17 cellular contexts compared by ENCODE assay signal in genomic region chr2:8847400-8847799, GRCh38. TPM values are rescaled to one million over a fixed set of nuclear protein-coding genes. Genes with fewer than 3 reads are reported as not detected.
DNase-seq lines count a peak whose midpoint lies in the region; ATAC-seq and TF ChIP-seq lines count a peak whose summit lies in the region.
"Had no signal": no experiment of that assay in that cellular context is flagged by ENCODE, and none has a peak within 500 bp of the region (broad histone marks: within the 10 kb centered on the region; RNA-seq: fewer than 3 reads in every experiment).

No MANE protein-coding gene starts in this region.

- no peak overlapping the region for H3K4me3 ChIP-seq in hepatocyte
- H3K4me3 ChIP-seq: PC-9, SJCRH30 had no signal

- H3K4me3 Mint-ChIP-seq in HFFc6 (no peak overlapping the region), T-cell (no peak overlapping the region)

- TF ChIP-seq CTCF in HFFc6 (IDR thresholded peaks at IDR 0.05) (no peak), hepatocyte (IDR thresholded peaks at IDR 0.05; ENCODE audit: poor library complexity) (no peak)

- no peaks in the 10 kb centered on the region for H4K20me1 ChIP-seq in hepatocyte (ENCODE audit: insufficient read depth, poor library complexity, severe bottlenecking)

- no peak overlapping the region for H2AFZ ChIP-seq in hepatocyte
- H2AFZ ChIP-seq: PC-9 had no signal

- H3K27ac Mint-ChIP-seq in HFFc6: no peak overlapping the region
- H3K27ac Mint-ChIP-seq in T-cell: no peak overlapping the region

- H3K79me2 ChIP-seq in hepatocyte: no peaks in the 10 kb centered on the region

- DNase-seq in HFFc6 (peak; percentile 34), epithelial cell of prostate (ENCODE audit: low read depth, low spot score) (no peak), hepatocyte (ENCODE audit: low spot score) (no peak), stromal cell of bone marrow (ENCODE audit: low read depth) (peak; percentile 33), T-cell (no peak), midbrain (lab: John Stamatoyannopoulos, UW) (no peak)
- DNase-seq: ACHN, AML-193, NCI-H1436 treated with DMSO at 0.1 percent for 48 hours, NCI-H2029, NCI-H345, NCI-H524 treated with DMSO at 0.1 percent for 48 hours, PC-9, SJCRH30 had no signal

- H3K36me3 ChIP-seq in hepatocyte (replicated peaks; ENCODE audit: insufficient read depth, low read depth): no peaks in the 10 kb centered on the region
- H3K36me3 ChIP-seq: SJCRH30 had no signal

- ATAC-seq in GM19351 (IDR thresholded peaks at IDR 0.05; ENCODE audit: unreplicated experiment) (no peak), T-cell (replicated peaks in 1 of 4) (no peak)

- CTCF ChIA-PET in T-cell (lab: Charles Lee): interaction anchor here in 1 of 2 donors (0.6 kb wide), 1 partner anchor 12 kb away, joined by 3 read pairs; no protein-coding TSS in a partner anchor

- no peak overlapping the region for H3K4me2 ChIP-seq in hepatocyte
- H3K4me2 ChIP-seq: KMS-11, PC-9 had no signal

- 75% methylated on average over 6 of the region's 6 CpGs for WGBS in hepatocyte (ENCODE audit: low lambda C conversion rate, missing lambda C conversion rate)

- no peaks in the 10 kb centered on the region for H3K9me3 ChIP-seq in hepatocyte (ENCODE audit: low read depth)
- H3K9me3 ChIP-seq: SJCRH30 had no signal

- H3K27me3 ChIP-seq in hepatocyte: no peaks in the 10 kb centered on the region
- H3K27me3 ChIP-seq: SJCRH30 had no signal

- no peaks in the 10 kb centered on the region for H3K9me2 ChIP-seq in hepatocyte (replicated peaks; ENCODE audit: insufficient read depth)

- H3K27me3 Mint-ChIP-seq in HFFc6 (ENCODE audit: insufficient read depth) (peaks cover 3% of the 10 kb centered on the region; the same call in 1 of the 2 replicates), T-cell (peaks cover 27 to 41% of the 10 kb centered on the region in 2 donors)

- H3K36me3 Mint-ChIP-seq in HFFc6 (ENCODE audit: low read depth) (no peaks in the 10 kb centered on the region), T-cell (no peaks in the 10 kb centered on the region)

- peaks cover 33% of the 10 kb centered on the region for H3K4me1 Mint-ChIP-seq in HFFc6 (ENCODE audit: low read depth)
- H3K4me1 Mint-ChIP-seq in T-cell: no peaks in the 10 kb centered on the region

- no peaks in the 10 kb centered on the region for H3K9me3 Mint-ChIP-seq in HFFc6
- no peaks in the 10 kb centered on the region for H3K9me3 Mint-ChIP-seq in T-cell

- H3K27ac ChIP-seq in epithelial cell of prostate: peak overlapping the region; percentile 24
- H3K27ac ChIP-seq in hepatocyte: peak overlapping the region; percentile 43
- H3K27ac ChIP-seq: C4-2B, KMS-11, PC-9, SJCRH30 had no signal

- no peaks in the 10 kb centered on the region for H3K4me1 ChIP-seq in hepatocyte (ENCODE audit: insufficient read depth)
- H3K4me1 ChIP-seq: SJCRH30 had no signal

- POLR2A ChIA-PET in T-cell (lab: Charles Lee): no interaction called here

RNA-seq across cellular contexts. Expression of gene KIDINS220, which starts 10.0 kb away (rescaled TPM):
- total RNA-seq in HFFc6 (2021; fragmentation: NEBNext Ultra II Directional; extraction: Animal tissue kit (Norgen Biotek cat#: 25700)): 10 to 100 TPM; 34.5 to 42.2 (median 38.2) TPM
- total RNA-seq in hepatocyte: 74.5 and 77.5 TPM in 2 replicates
- 23.5 and 24.2 TPM in 2 replicates for polyA plus RNA-seq in hepatocyte
- 10 to 100 TPM; 40.0 to 50.0 (median 42.7) TPM for total RNA-seq in T-cell

Comparison
In these comparisons a context has a peak if more than half of its experiments do, and no peak if none do; other contexts are left out.
1. DNase-seq: peak in HFFc6 (single experiment) and stromal cell of bone marrow (single experiment); none in epithelial cell of prostate (single experiment), hepatocyte (single experiment), T-cell (0 of 34) and midbrain (single experiment).